Comparison of ENCODE assay signal across 27 cellular contexts in the genomic region with DNA sequence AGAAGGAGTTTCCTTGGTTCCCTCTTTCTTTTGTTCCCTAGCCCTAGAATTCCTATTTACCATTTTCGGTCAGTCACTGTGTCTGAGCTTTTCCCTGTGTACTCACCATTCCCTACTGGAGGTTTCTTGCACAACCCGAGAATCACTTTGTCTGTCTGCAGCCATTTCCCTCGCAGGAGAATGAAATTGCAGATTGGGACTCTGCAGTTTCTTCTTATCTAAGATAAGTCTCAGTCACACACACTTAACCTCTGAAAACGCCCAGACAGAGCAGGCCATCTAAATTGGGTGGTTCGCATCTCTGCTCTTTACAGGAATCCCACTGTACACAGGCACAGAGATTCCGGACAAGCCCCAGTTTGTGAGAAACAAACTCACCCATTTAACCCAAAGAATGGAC. TPM values are rescaled to one million over a fixed set of nuclear protein-coding genes. Genes with fewer than 3 reads are reported as not detected.
"Had no signal": no experiment of that assay in that cellular context is flagged by ENCODE, and none has a peak within 500 bp of the region (broad histone marks: within the 10 kb centered on the region; RNA-seq: fewer than 3 reads in every experiment).

No MANE protein-coding gene starts in this region.

- H3K9me3 ChIP-seq: colonic mucosa, esophagus muscularis mucosa, gastroesophageal sphincter, heart left ventricle, lower lobe of right lung had no signal

- H3K4me1 ChIP-seq: colonic mucosa, esophagus muscularis mucosa, foreskin keratinocyte, gastroesophageal sphincter, heart left ventricle, left lung, lower lobe of right lung had no signal

- H3K27ac ChIP-seq: colonic mucosa, dorsolateral prefrontal cortex, esophagus muscularis mucosa, foreskin keratinocyte, gastroesophageal sphincter, heart left ventricle, hepatocyte, left lung, lower lobe of right lung had no signal

- H3K27ac Mint-ChIP-seq: immature natural killer cell, mesothelial cell of epicardium had no signal

- H3K4me2 ChIP-seq: hepatocyte had no signal

- FAIRE-seq: endothelial cell of umbilical vein, frontal cortex, keratinocyte had no signal

- H3K4me3 ChIP-seq: colonic mucosa, dorsolateral prefrontal cortex, esophagus muscularis mucosa, gastroesophageal sphincter, heart left ventricle, hepatocyte, left lung, lower lobe of right lung, mucosa of descending colon had no signal

- H2AFZ ChIP-seq: hepatocyte had no signal

- H3K79me2 ChIP-seq: hepatocyte had no signal

- DNase-seq: colonic mucosa; cortex of kidney; dermis blood vessel endothelial cell; dorsolateral prefrontal cortex; effector CD4-positive, alpha-beta T cell; effector memory CD4-positive, alpha-beta T cell; foreskin keratinocyte; heart left ventricle; hypothalamus; immature natural killer cell; left cardiac atrium; left lung; left ventricle myocardium superior; lower lobe of right lung; mesenchymal stem cell; mucosa of descending colon; naive B cell had no signal

- H3K27me3 ChIP-seq: colonic mucosa, esophagus muscularis mucosa, foreskin keratinocyte, gastroesophageal sphincter, heart left ventricle, hepatocyte, left lung had no signal

- H3K27me3 Mint-ChIP-seq: naive B cell had no signal

- H3K4me1 Mint-ChIP-seq: immature natural killer cell, mesothelial cell of epicardium, naive B cell had no signal

- ATAC-seq: foreskin keratinocyte, gastroesophageal sphincter, heart left ventricle, left cardiac atrium, left lung, left ventricle myocardium superior, lower lobe of right lung, mucosa of descending colon had no signal

- H3K4me3 Mint-ChIP-seq: immature natural killer cell, mesothelial cell of epicardium, naive B cell had no signal

- H3K36me3 Mint-ChIP-seq: mesothelial cell of epicardium, naive B cell had no signal

- H3K36me3 ChIP-seq: colonic mucosa, esophagus muscularis mucosa, gastroesophageal sphincter, heart left ventricle, left lung, lower lobe of right lung had no signal

RNA-seq across cellular contexts. Expression of a gene that starts 58.6 kb away (rescaled TPM):
- total RNA-seq: dermis blood vessel endothelial cell, endothelial cell of umbilical vein, fibroblast of lung, fibroblast of villous mesenchyme, myocyte had no signal
- polyA plus RNA-seq: endothelial cell of umbilical vein, fibroblast of lung had no signal
